32 cellular contexts compared by ENCODE assay signal in genomic region chr19:33693678-33694077, GRCh38.
"Had no signal": no experiment of that assay in that cellular context is flagged by ENCODE, and none has a peak within 500 bp of the region (broad histone marks: within the 10 kb centered on the region; RNA-seq: fewer than 3 reads in every experiment).

No MANE protein-coding gene starts in this region.

- H3K9me3 ChIP-seq: left lung, lower lobe of right lung, neutrophil, ovary, psoas muscle, right lobe of liver, thyroid gland, upper lobe of right lung had no signal

- H3K9ac ChIP-seq: neural progenitor cell had no signal

- H3K4me3 ChIP-seq: left lung, lower lobe of right lung, neural progenitor cell, ovary, psoas muscle, right lobe of liver, smooth muscle cell, thyroid gland, upper lobe of right lung had no signal

- H2AFZ ChIP-seq: neural progenitor cell had no signal

- H3K27me3 ChIP-seq: neural progenitor cell, neutrophil, ovary, right lobe of liver, thyroid gland had no signal

- H3K27me3 Mint-ChIP-seq: stimulated activated naive CD8-positive, alpha-beta T cell treated with anti-CD3 and anti-CD28 coated beads, Interleukin-15, amount 100 ng/mL, for 72 hours had no signal

- H3K4me2 ChIP-seq: neural progenitor cell, smooth muscle cell had no signal

- H3K4me3 Mint-ChIP-seq: immature natural killer cell; mesothelial cell of epicardium; naive B cell; natural killer cell; nephron progenitor cell; neural progenitor cell; stimulated activated memory B cell treated with anti-CD40 and anti-IgM and Interleukin-4, amounts not matched to agents 10 μg/mL and 1 μg/mL and 100 μg/mL, for 72 hours; stimulated activated naive CD8-positive, alpha-beta T cell treated with anti-CD3 and anti-CD28 coated beads, Interleukin-15, amount 100 ng/mL, for 72 hours had no signal

- H3K36me3 Mint-ChIP-seq: immature natural killer cell; naive B cell; natural killer cell; neural progenitor cell; stimulated activated memory B cell treated with anti-CD40 and anti-IgM and Interleukin-4, amounts not matched to agents 10 μg/mL and 1 μg/mL and 100 μg/mL, for 72 hours had no signal

- FAIRE-seq: islet of Langerhans, kidney, urothelium cell line had no signal

- H3K27ac Mint-ChIP-seq: immature natural killer cell; mesothelial cell of epicardium; natural killer cell; nephron progenitor cell; neural progenitor cell; stimulated activated memory B cell treated with anti-CD40 and anti-IgM and Interleukin-4, amounts not matched to agents 10 μg/mL and 1 μg/mL and 100 μg/mL, for 72 hours; stimulated activated naive CD8-positive, alpha-beta T cell treated with anti-CD3 and anti-CD28 coated beads, Interleukin-15, amount 100 ng/mL, for 72 hours had no signal

- H3K4me1 ChIP-seq: left lung, lower lobe of right lung, neural progenitor cell, psoas muscle, right lobe of liver, thyroid gland, upper lobe of right lung had no signal

- H3K9me3 Mint-ChIP-seq: immature natural killer cell; mesothelial cell of epicardium; naive B cell; natural killer cell; nephron progenitor cell; neural progenitor cell; stimulated activated memory B cell treated with anti-CD40 and anti-IgM and Interleukin-4, amounts not matched to agents 10 μg/mL and 1 μg/mL and 100 μg/mL, for 72 hours; stimulated activated naive CD8-positive, alpha-beta T cell treated with anti-CD3 and anti-CD28 coated beads, Interleukin-15, amount 100 ng/mL, for 72 hours had no signal

- H3K36me3 ChIP-seq: left lung, lower lobe of right lung, neural progenitor cell, neutrophil, ovary, right lobe of liver, thyroid gland, upper lobe of right lung had no signal

- H3K27ac ChIP-seq: left lung, lower lobe of right lung, neural progenitor cell, neutrophil, ovary, psoas muscle, right lobe of liver, thyroid gland, upper lobe of right lung had no signal

- ATAC-seq: left colon; left lung; lower lobe of right lung; natural killer cell; psoas muscle; right lobe of liver; stimulated activated memory B cell treated with anti-CD40 and anti-IgM and Interleukin-4, amounts not matched to agents 10 μg/mL and 1 μg/mL and 100 μg/mL, for 72 hours; stimulated activated naive CD8-positive, alpha-beta T cell treated with anti-CD3 and anti-CD28 coated beads, Interleukin-15, amount 100 ng/mL, for 72 hours; upper lobe of right lung had no signal

- DNase-seq: hypothalamus; immature natural killer cell; kidney; left colon; lower lobe of right lung; mammary epithelial cell; mesenchymal stem cell; naive B cell; natural killer cell; nephron progenitor cell; occipital lobe; psoas muscle; right lobe of liver; stimulated activated CD4-positive, alpha-beta T cell treated with anti-CD3 and anti-CD28 coated beads, Interleukin-1b, Interleukin-23, amount 100 ng/mL, for 48 hours; stimulated activated CD4-positive, alpha-beta T cell treated with anti-CD3 and anti-CD28 coated beads, Interleukin-2, amount 100 ng/mL, for 48 hours; stimulated activated CD4-positive, alpha-beta T cell treated with anti-CD3 and anti-CD28 coated beads, Interleukin-4, amount 100 ng/mL, for 4 hours; stimulated activated CD8-positive, alpha-beta memory T cell treated with anti-CD3 and anti-CD28 coated beads, Interleukin-4, amount 100 ng/mL, for 48 hours; stimulated activated naive CD4-positive, alpha-beta T cell treated with Interleukin-2 at 50 U/mL for 16 hours; stimulated activated naive CD8-positive, alpha-beta T cell treated with anti-CD3 and anti-CD28 coated beads, Interleukin-15, amount 100 ng/mL, for 72 hours; substantia nigra; thyroid gland; trophoblast cell had no signal

- H3K4me1 Mint-ChIP-seq: immature natural killer cell; naive B cell; natural killer cell; neural progenitor cell; stimulated activated memory B cell treated with anti-CD40 and anti-IgM and Interleukin-4, amounts not matched to agents 10 μg/mL and 1 μg/mL and 100 μg/mL, for 72 hours; stimulated activated naive CD8-positive, alpha-beta T cell treated with anti-CD3 and anti-CD28 coated beads, Interleukin-15, amount 100 ng/mL, for 72 hours had no signal
